Comparison of ENCODE assay signal across 8 cellular contexts in the genomic region with DNA sequence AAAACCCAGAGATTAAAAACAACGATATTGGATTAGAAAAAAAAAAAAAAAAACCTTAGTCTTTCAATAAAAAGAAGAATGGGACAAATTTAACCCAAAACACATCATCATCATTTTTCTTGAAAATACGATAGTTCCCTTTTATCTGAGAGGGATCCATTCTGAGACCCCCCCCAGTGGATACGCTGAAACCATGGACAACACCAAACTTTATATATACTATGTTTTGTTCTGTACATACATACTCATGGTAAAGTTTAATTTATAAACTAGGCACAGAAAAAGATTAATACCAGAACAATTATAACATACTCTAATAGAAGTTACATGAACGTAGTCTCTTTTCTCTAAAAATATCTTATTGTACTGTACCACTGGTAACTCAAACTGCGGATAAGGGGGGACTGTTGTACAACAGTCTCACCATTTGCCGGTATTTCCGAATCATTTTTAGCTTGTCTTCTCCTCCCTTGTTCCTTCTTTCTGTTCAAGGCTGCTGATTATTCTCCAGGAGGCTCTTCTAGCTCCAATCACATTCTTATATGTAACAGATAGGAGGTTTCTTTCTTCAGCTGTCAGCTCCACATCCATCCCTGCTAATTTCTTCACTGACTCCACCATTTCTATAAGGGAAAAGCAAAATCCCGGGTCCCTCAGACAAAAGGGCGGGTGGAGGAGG. TPM values are rescaled to one million over a fixed set of nuclear protein-coding genes. Genes with fewer than 3 reads are reported as not detected.
DNase-seq lines count a peak whose midpoint lies in the region; ATAC-seq and TF ChIP-seq lines count a peak whose summit lies in the region.

No MANE protein-coding gene starts in this region.

- TF ChIP-seq POLR2A in prostate gland (IDR thresholded peaks at IDR 0.05): no peak
- TF ChIP-seq POLR2A in erythroblast (IDR thresholded peaks at IDR 0.05; ENCODE audit: low read length): no peak

- H3K4me1 ChIP-seq in prostate gland (replicated peaks): peaks cover 3% of the 10 kb centered on the region

- peak overlapping the region; percentile 94 for H3K27ac Mint-ChIP-seq in T-helper 17 cell

- no peak for TF ChIP-seq CTCF in GM06990 (IDR thresholded peaks at IDR 0.05; ENCODE audit: insufficient read depth, low read length, poor library complexity, severe bottlenecking)
- TF ChIP-seq CTCF in fibroblast of pulmonary artery (IDR thresholded peaks at IDR 0.05; ENCODE audit: low read length, missing control alignments): no peak
- TF ChIP-seq CTCF in prostate gland (IDR thresholded peaks at IDR 0.05): no peak

- peaks cover 22% of the 10 kb centered on the region for H3K4me1 Mint-ChIP-seq in T-helper 17 cell

- ATAC-seq in T-helper 17 cell (no peak), HG03521 (IDR thresholded peaks at IDR 0.05; ENCODE audit: unreplicated experiment) (no peak)

- H3K27ac ChIP-seq in prostate gland: peak overlapping the region; percentile 87 to 90

- DNase-seq in GM06990 (ENCODE audit: extremely low read depth, insufficient read length) (no peak), T-helper 17 cell (no peak), fibroblast of pulmonary artery (ENCODE audit: low read depth) (no peak), prostate gland (ENCODE audit: low spot score) (no peak), erythroblast (lab: John Stamatoyannopoulos, UW) (no peak), SW480 (ENCODE audit: low spot score) (no peak)
- no peak for DNase-seq in central memory CD4-positive, alpha-beta T cell

- H3K36me3 Mint-ChIP-seq in T-helper 17 cell (ENCODE audit: low read depth): peaks cover 6% of the 10 kb centered on the region

- peak overlapping the region; percentile 67 for H3K4me3 ChIP-seq in GM06990 (replicated peaks; ENCODE audit: low read depth, low read length)
- H3K4me3 ChIP-seq in fibroblast of pulmonary artery (replicated peaks; ENCODE audit: low read depth, low read length): peak overlapping the region; percentile 61
- H3K4me3 ChIP-seq in prostate gland: peak overlapping the region; percentile 59 to 61

- H3K4me3 Mint-ChIP-seq in T-helper 17 cell: peak overlapping the region; percentile 94

- no peaks in the 10 kb centered on the region for H3K27me3 Mint-ChIP-seq in T-helper 17 cell

- H3K9me3 ChIP-seq in T-helper 17 cell (ENCODE audit: control insufficient read depth, low read length, poor library complexity, severe bottlenecking): no peaks in the 10 kb centered on the region
- no peaks in the 10 kb centered on the region for H3K9me3 ChIP-seq in prostate gland

- intact Hi-C loops in prostate gland (cut with DNase I): no loop called here

- no peaks in the 10 kb centered on the region for H3K27me3 ChIP-seq in GM06990 (replicated peaks; ENCODE audit: control insufficient read depth, insufficient read depth, low read length)
- H3K27me3 ChIP-seq in prostate gland (replicated peaks; ENCODE audit: insufficient read depth): no peaks in the 10 kb centered on the region

- H3K36me3 ChIP-seq in GM06990 (ENCODE audit: control insufficient read depth, insufficient read depth, low read length): no peaks in the 10 kb centered on the region; the same call in 1 of the 2 replicates
- H3K36me3 ChIP-seq in prostate gland: no peaks in the 10 kb centered on the region

- WGBS in prostate gland: 64% methylated on average over 9 of the region's 9 CpGs

RNA-seq across cellular contexts. Expression of gene RNF135, which starts 37.0 kb away (rescaled TPM):
- 1 to 10 TPM; 2.3 to 5.9 TPM for total RNA-seq in T-helper 17 cell
- 10 to 100 TPM; 32.1 to 39.3 TPM for total RNA-seq in prostate gland

Comparison
In these comparisons a context has a peak if more than half of its experiments do, and no peak if none do; other contexts are left out.
1. RNA of gene RNF135, which starts 37.0 kb away (total RNA-seq): 32.1 to 39.3 TPM in prostate gland; 2.3 to 5.9 TPM in T-helper 17 cell; every median in the first group is over 4 times any median in the second.
2. Peak in every context shown above with its lines, with median percentiles within 50 percentile points of each other: H3K4me3 ChIP-seq.